In genomic region chr11:123566852-123567251, GRCh38 we compare ENCODE assay signal across 25 cellular contexts.
"Had no signal": no experiment of that assay in that cellular context is flagged by ENCODE, and none has a peak within 500 bp of the region (broad histone marks: within the 10 kb centered on the region; RNA-seq: fewer than 3 reads in every experiment).

No MANE protein-coding gene starts in this region.

- H3K36me3 Mint-ChIP-seq: activated naive CD4-positive, alpha-beta T cell treated with anti-CD3 and anti-CD28 coated beads, Interleukin-2, amount 10 ng/mL, durations not matched to agents 7 days and 5 days; activated naive CD8-positive, alpha-beta T cell treated with anti-CD3 and anti-CD28 coated beads, Interleukin-2, amount 10 ng/mL, durations not matched to agents 7 days and 5 days; mesothelial cell of epicardium; stimulated activated effector memory CD8-positive, alpha-beta T cell treated with anti-CD3 and anti-CD28 coated beads, Interleukin-12 subunit alpha, Interleukin-12 subunit beta, amount 100 ng/mL, for 72 hours had no signal

- DNase-seq: activated CD4-positive, alpha-beta T cell treated with anti-CD3 and anti-CD28 coated beads for 48 hours; activated CD4-positive, alpha-beta T cell treated with anti-CD3 and anti-CD28 coated beads, Interleukin-2, amount 50 U/mL, for 48 hours; activated CD8-positive, alpha-beta memory T cell treated with anti-CD3 and anti-CD28 coated beads for 24 hours; activated gamma-delta T cell; activated naive CD4-positive, alpha-beta T cell treated with anti-CD3 and anti-CD28 coated beads, Interleukin-2, amount 10 ng/mL, durations not matched to agents 7 days and 5 days; activated naive CD8-positive, alpha-beta T cell treated with anti-CD3 and anti-CD28 coated beads, Interleukin-2, amount 10 ng/mL, durations not matched to agents 7 days and 5 days; effector memory CD8-positive, alpha-beta T cell; left colon; naive thymus-derived CD4-positive, alpha-beta T cell; pancreas; retina; stimulated activated CD4-positive, alpha-beta T cell treated with anti-CD3 and anti-CD28 coated beads, Interleukin-12 subunit alpha, Interleukin-12 subunit beta, amount 100 ng/mL, for 4 hours; stimulated activated CD4-positive, alpha-beta T cell treated with anti-CD3 and anti-CD28 coated beads, Interleukin-4, amount 100 ng/mL, for 1 hour; stomach; transverse colon; uterus had no signal

- H3K27ac Mint-ChIP-seq: activated naive CD4-positive, alpha-beta T cell treated with anti-CD3 and anti-CD28 coated beads, Interleukin-2, amount 10 ng/mL, durations not matched to agents 7 days and 5 days; activated naive CD8-positive, alpha-beta T cell treated with anti-CD3 and anti-CD28 coated beads, Interleukin-2, amount 10 ng/mL, durations not matched to agents 7 days and 5 days; effector memory CD8-positive, alpha-beta T cell; mesothelial cell of epicardium; naive thymus-derived CD4-positive, alpha-beta T cell; stimulated activated effector memory CD8-positive, alpha-beta T cell treated with anti-CD3 and anti-CD28 coated beads, Interleukin-12 subunit alpha, Interleukin-12 subunit beta, amount 100 ng/mL, for 72 hours had no signal

- H3K4me3 ChIP-seq: coronary artery, pancreas, prostate gland, skin epidermis, stomach, suprapubic skin, transverse colon, uterus had no signal

- H3K9me3 ChIP-seq: pancreas, prostate gland, stomach, suprapubic skin, transverse colon, uterus had no signal

- H3K27me3 Mint-ChIP-seq: activated naive CD4-positive, alpha-beta T cell treated with anti-CD3 and anti-CD28 coated beads, Interleukin-2, amount 10 ng/mL, durations not matched to agents 7 days and 5 days; activated naive CD8-positive, alpha-beta T cell treated with anti-CD3 and anti-CD28 coated beads, Interleukin-2, amount 10 ng/mL, durations not matched to agents 7 days and 5 days; effector memory CD8-positive, alpha-beta T cell; naive thymus-derived CD4-positive, alpha-beta T cell had no signal

- H3K4me1 ChIP-seq: pancreas, prostate gland, suprapubic skin, transverse colon, uterus had no signal

- ATAC-seq: activated CD4-positive, CD25-positive, alpha-beta regulatory T cell treated with anti-CD3 and anti-CD28 coated beads, Interleukin-2, amount 50 U/mL, for 24 hours; effector memory CD8-positive, alpha-beta T cell; left colon; naive thymus-derived CD4-positive, alpha-beta T cell; pancreas; sciatic nerve; stimulated activated effector memory CD8-positive, alpha-beta T cell treated with anti-CD3 and anti-CD28 coated beads, Interleukin-12 subunit alpha, Interleukin-12 subunit beta, amount 100 ng/mL, for 72 hours had no signal

- H3K27me3 ChIP-seq: pancreas, stomach, suprapubic skin, transverse colon, uterus had no signal

- H3K27ac ChIP-seq: coronary artery, pancreas, prostate gland, skin epidermis, stomach, suprapubic skin, transverse colon, uterus had no signal

- H3K9me3 Mint-ChIP-seq: activated naive CD4-positive, alpha-beta T cell treated with anti-CD3 and anti-CD28 coated beads, Interleukin-2, amount 10 ng/mL, durations not matched to agents 7 days and 5 days; activated naive CD8-positive, alpha-beta T cell treated with anti-CD3 and anti-CD28 coated beads, Interleukin-2, amount 10 ng/mL, durations not matched to agents 7 days and 5 days; effector memory CD8-positive, alpha-beta T cell; mesothelial cell of epicardium; naive thymus-derived CD4-positive, alpha-beta T cell; neural crest cell; stimulated activated effector memory CD8-positive, alpha-beta T cell treated with anti-CD3 and anti-CD28 coated beads, Interleukin-12 subunit alpha, Interleukin-12 subunit beta, amount 100 ng/mL, for 72 hours had no signal

- H3K4me1 Mint-ChIP-seq: activated naive CD4-positive, alpha-beta T cell treated with anti-CD3 and anti-CD28 coated beads, Interleukin-2, amount 10 ng/mL, durations not matched to agents 7 days and 5 days; activated naive CD8-positive, alpha-beta T cell treated with anti-CD3 and anti-CD28 coated beads, Interleukin-2, amount 10 ng/mL, durations not matched to agents 7 days and 5 days; stimulated activated effector memory CD8-positive, alpha-beta T cell treated with anti-CD3 and anti-CD28 coated beads, Interleukin-12 subunit alpha, Interleukin-12 subunit beta, amount 100 ng/mL, for 72 hours had no signal

- H3K36me3 ChIP-seq: pancreas, prostate gland, stomach, suprapubic skin, transverse colon, uterus had no signal

- H3K4me3 Mint-ChIP-seq: activated naive CD4-positive, alpha-beta T cell treated with anti-CD3 and anti-CD28 coated beads, Interleukin-2, amount 10 ng/mL, durations not matched to agents 7 days and 5 days; activated naive CD8-positive, alpha-beta T cell treated with anti-CD3 and anti-CD28 coated beads, Interleukin-2, amount 10 ng/mL, durations not matched to agents 7 days and 5 days; effector memory CD8-positive, alpha-beta T cell; mesothelial cell of epicardium; naive thymus-derived CD4-positive, alpha-beta T cell; neural crest cell; stimulated activated effector memory CD8-positive, alpha-beta T cell treated with anti-CD3 and anti-CD28 coated beads, Interleukin-12 subunit alpha, Interleukin-12 subunit beta, amount 100 ng/mL, for 72 hours had no signal
